ENCODE assay signal across 15 cellular contexts in genomic region chr3:156619376-156619775, GRCh38. TPM values are rescaled to one million over a fixed set of nuclear protein-coding genes. Genes with fewer than 3 reads are reported as not detected.
A peak's percentile ranks its signal among the peaks of the same experiment; 100 is the strongest.
DNase-seq lines count a peak whose midpoint lies in the region; ATAC-seq and TF ChIP-seq lines count a peak whose summit lies in the region.
"Had no signal": no experiment of that assay in that cellular context is flagged by ENCODE, and none has a peak within 500 bp of the region (broad histone marks: within the 10 kb centered on the region; RNA-seq: fewer than 3 reads in every experiment).

No MANE protein-coding gene starts in this region.

- no peak overlapping the region for H3K27ac Mint-ChIP-seq in GM23338

- peaks cover 6% of the 10 kb centered on the region for H3K9me2 ChIP-seq in GM23338 (ENCODE audit: insufficient read depth)

- no peaks in the 10 kb centered on the region for H3K4me1 ChIP-seq in GM23338 (ENCODE audit: insufficient read depth)

- no peaks in the 10 kb centered on the region for H3K36me3 Mint-ChIP-seq in GM23338 (ENCODE audit: low read depth)

- H3K79me2 ChIP-seq in GM23338 (replicated peaks; ENCODE audit: insufficient read depth): no peaks in the 10 kb centered on the region

- H3K4me2 ChIP-seq in GM23338: no peak overlapping the region

- no peaks in the 10 kb centered on the region for H3F3A ChIP-seq in GM23338 (replicated peaks; ENCODE audit: low read depth)

- H3K9me3 Mint-ChIP-seq in GM23338: no peaks in the 10 kb centered on the region

- H3K36me3 ChIP-seq in GM23338 (ENCODE audit: insufficient read depth): no peaks in the 10 kb centered on the region

- DNase-seq in HCEC 1CT (peak; percentile 48), astrocyte of the spinal cord (ENCODE audit: low read depth, low spot score) (peak; percentile 47), fibroblast of the aortic adventitia (ENCODE audit: low read depth) (peak; percentile 60), GM23338 (ENCODE audit: low spot score) (no peak)
- DNase-seq: C1 segment of cervical spinal cord, DND-41, GF-D8, H7, NCI-H187, NCI-H526 treated with DMSO at 0.1 percent for 48 hours, SHP77 had no signal

- H3K4me3 Mint-ChIP-seq in GM23338: no peak overlapping the region

- in situ Hi-C loops in astrocyte of the spinal cord (cut with HindIII; ENCODE audit: low sequenced_read_pairs): no loop called here

- TF ChIP-seq CTCF in astrocyte of the spinal cord (IDR thresholded peaks at IDR 0.05; ENCODE audit: low read depth, low read length) (no peak), fibroblast of the aortic adventitia (IDR thresholded peaks at IDR 0.05; ENCODE audit: insufficient read depth, low read length) (no peak), GM23338 (conservative IDR thresholded peaks at IDR 0.05; ENCODE audit: low read depth in 2 of 2) (no peak)

- peaks cover 3% of the 10 kb centered on the region for H3K27me3 Mint-ChIP-seq in GM23338 (ENCODE audit: insufficient read depth, low read depth, poor library complexity)

- H3K4me3 ChIP-seq in astrocyte of the spinal cord (ENCODE audit: low read depth, low read length): no peak overlapping the region
- H3K4me3 ChIP-seq in fibroblast of the aortic adventitia (ENCODE audit: low read depth, low read length): no peak overlapping the region
- no peak overlapping the region for H3K4me3 ChIP-seq in GM23338
- H3K4me3 ChIP-seq: K562 had no signal

- H3K27ac ChIP-seq in GM23338 (ENCODE audit: low read depth): no peak overlapping the region

- ATAC-seq in GM23338: no peak
- ATAC-seq in GM21723 (IDR thresholded peaks at IDR 0.05; ENCODE audit: unreplicated experiment): no peak
- no peak for ATAC-seq in GM19324 (IDR thresholded peaks at IDR 0.05; ENCODE audit: low FRiP score, unreplicated experiment)
- ATAC-seq in HG03457 (IDR thresholded peaks at IDR 0.05; ENCODE audit: unreplicated experiment): no peak
- ATAC-seq: K562 had no signal

- H3K27me3 ChIP-seq in GM23338 (ENCODE audit: insufficient read depth): no peaks in the 10 kb centered on the region

- no peak overlapping the region; the same call in 1 of the 2 replicates for H2AFZ ChIP-seq in GM23338

- H4K20me1 ChIP-seq in GM23338 (replicated peaks; ENCODE audit: insufficient read depth): no peaks in the 10 kb centered on the region

- peaks cover 5% of the 10 kb centered on the region; the same call in 2 of the 3 replicates for H3K4me1 Mint-ChIP-seq in GM23338

TF ChIP-seq in GM23338, 12 proteins besides CTCF, POLR2A, EP300 and RAD21 (continues in another document):
- TF ChIP-seq NANOG (IDR thresholded peaks at IDR 0.05; ENCODE audit: borderline replicate concordance) (no peak), ZNF114 (CRISPR knock-in tag; IDR thresholded peaks at IDR 0.05) (no peak), EZH2 (IDR thresholded peaks at IDR 0.05; ENCODE audit: low read depth, unreplicated experiment) (no peak), JUNB (IDR thresholded peaks at IDR 0.05; ENCODE audit: unreplicated experiment) (no peak), EZH2phosphoT487 (IDR thresholded peaks at IDR 0.05; ENCODE audit: unreplicated experiment) (no peak), CREB1 (CRISPR knock-in tag; IDR thresholded peaks at IDR 0.05; ENCODE audit: low read depth) (no peak), REST (IDR thresholded peaks at IDR 0.05; ENCODE audit: unreplicated experiment) (no peak)
- TF ChIP-seq, protein P1, sequence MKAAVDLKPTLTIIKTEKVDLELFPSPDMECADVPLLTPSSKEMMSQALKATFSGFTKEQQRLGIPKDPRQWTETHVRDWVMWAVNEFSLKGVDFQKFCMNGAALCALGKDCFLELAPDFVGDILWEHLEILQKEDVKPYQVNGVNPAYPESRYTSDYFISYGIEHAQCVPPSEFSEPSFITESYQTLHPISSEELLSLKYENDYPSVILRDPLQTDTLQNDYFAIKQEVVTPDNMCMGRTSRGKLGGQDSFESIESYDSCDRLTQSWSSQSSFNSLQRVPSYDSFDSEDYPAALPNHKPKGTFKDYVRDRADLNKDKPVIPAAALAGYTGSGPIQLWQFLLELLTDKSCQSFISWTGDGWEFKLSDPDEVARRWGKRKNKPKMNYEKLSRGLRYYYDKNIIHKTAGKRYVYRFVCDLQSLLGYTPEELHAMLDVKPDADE (IDR thresholded peaks at IDR 0.05): no peak
- TF ChIP-seq, protein P2, sequence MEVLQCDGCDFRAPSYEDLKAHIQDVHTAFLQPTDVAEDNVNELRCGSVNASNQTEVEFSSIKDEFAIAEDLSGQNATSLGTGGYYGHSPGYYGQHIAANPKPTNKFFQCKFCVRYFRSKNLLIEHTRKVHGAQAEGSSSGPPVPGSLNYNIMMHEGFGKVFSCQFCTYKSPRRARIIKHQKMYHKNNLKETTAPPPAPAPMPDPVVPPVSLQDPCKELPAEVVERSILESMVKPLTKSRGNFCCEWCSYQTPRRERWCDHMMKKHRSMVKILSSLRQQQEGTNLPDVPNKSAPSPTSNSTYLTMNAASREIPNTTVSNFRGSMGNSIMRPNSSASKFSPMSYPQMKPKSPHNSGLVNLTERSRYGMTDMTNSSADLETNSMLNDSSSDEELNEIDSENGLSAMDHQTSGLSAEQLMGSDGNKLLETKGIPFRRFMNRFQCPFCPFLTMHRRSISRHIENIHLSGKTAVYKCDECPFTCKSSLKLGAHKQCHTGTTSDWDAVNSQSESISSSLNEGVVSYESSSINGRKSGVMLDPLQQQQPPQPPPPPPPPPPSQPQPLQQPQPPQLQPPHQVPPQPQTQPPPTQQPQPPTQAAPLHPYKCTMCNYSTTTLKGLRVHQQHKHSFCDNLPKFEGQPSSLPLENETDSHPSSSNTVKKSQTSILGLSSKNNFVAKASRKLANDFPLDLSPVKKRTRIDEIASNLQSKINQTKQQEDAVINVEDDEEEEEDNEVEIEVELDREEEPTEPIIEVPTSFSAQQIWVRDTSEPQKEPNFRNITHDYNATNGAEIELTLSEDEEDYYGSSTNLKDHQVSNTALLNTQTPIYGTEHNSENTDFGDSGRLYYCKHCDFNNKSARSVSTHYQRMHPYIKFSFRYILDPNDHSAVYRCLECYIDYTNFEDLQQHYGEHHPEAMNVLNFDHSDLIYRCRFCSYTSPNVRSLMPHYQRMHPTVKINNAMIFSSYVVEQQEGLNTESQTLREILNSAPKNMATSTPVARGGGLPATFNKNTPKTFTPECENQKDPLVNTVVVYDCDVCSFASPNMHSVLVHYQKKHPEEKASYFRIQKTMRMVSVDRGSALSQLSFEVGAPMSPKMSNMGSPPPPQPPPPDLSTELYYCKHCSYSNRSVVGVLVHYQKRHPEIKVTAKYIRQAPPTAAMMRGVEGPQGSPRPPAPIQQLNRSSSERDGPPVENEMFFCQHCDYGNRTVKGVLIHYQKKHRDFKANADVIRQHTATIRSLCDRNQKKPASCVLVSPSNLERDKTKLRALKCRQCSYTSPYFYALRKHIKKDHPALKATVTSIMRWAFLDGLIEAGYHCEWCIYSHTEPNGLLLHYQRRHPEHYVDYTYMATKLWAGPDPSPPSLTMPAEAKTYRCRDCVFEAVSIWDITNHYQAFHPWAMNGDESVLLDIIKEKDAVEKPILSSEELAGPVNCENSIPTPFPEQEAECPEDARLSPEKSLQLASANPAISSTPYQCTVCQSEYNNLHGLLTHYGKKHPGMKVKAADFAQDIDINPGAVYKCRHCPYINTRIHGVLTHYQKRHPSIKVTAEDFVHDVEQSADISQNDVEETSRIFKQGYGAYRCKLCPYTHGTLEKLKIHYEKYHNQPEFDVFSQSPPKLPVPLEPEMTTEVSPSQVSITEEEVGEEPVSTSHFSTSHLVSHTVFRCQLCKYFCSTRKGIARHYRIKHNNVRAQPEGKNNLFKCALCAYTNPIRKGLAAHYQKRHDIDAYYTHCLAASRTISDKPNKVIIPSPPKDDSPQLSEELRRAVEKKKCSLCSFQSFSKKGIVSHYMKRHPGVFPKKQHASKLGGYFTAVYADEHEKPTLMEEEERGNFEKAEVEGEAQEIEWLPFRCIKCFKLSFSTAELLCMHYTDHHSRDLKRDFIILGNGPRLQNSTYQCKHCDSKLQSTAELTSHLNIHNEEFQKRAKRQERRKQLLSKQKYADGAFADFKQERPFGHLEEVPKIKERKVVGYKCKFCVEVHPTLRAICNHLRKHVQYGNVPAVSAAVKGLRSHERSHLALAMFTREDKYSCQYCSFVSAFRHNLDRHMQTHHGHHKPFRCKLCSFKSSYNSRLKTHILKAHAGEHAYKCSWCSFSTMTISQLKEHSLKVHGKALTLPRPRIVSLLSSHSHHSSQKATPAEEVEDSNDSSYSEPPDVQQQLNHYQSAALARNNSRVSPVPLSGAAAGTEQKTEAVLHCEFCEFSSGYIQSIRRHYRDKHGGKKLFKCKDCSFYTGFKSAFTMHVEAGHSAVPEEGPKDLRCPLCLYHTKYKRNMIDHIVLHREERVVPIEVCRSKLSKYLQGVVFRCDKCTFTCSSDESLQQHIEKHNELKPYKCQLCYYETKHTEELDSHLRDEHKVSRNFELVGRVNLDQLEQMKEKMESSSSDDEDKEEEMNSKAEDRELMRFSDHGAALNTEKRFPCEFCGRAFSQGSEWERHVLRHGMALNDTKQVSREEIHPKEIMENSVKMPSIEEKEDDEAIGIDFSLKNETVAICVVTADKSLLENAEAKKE (CRISPR knock-in tag; IDR thresholded peaks at IDR 0.05): no peak

RNA-seq across cellular contexts. Expression of gene TIPARP, which starts 55.0 kb away (rescaled TPM):
- 26.1 and 67.1 TPM in 2 replicates for total RNA-seq in fibroblast of the aortic adventitia (ENCODE audit: low replicate concordance)
- 6.9 and 10.2 TPM in 2 replicates for total RNA-seq in GM23338 (2014; rRNA removed; shearing (Covaris generic))
- polyA plus RNA-seq in GM23338 (2016; fragmentation: Nextera tagmentation; extraction: Ambion mirVana): 2.8 and 4.5 TPM in 2 replicates
